Comparison of ENCODE assay signal across 7 cellular contexts in genomic region chr4:1589098-1589497, GRCh38.
"Had no signal": no experiment of that assay in that cellular context is flagged by ENCODE, and none has a peak within 500 bp of the region (broad histone marks: within the 10 kb centered on the region; RNA-seq: fewer than 3 reads in every experiment).

No MANE protein-coding gene starts in this region.

- DNase-seq: GDM1, GF-D8 had no signal

- H3K4me3 ChIP-seq: GM12878 had no signal

- FAIRE-seq: GM12878, GM12891, GM12892, GM18507, GM19239 had no signal

- ATAC-seq: GM12878 had no signal
